ENCODE assay signal across 8 cellular contexts in genomic region chr1:9174762-9175161, GRCh38.
"Had no signal": no experiment of that assay in that cellular context is flagged by ENCODE, and none has a peak within 500 bp of the region (broad histone marks: within the 10 kb centered on the region; RNA-seq: fewer than 3 reads in every experiment).

No MANE protein-coding gene starts in this region.

- H3K9me3 Mint-ChIP-seq: IgD-negative memory B cell had no signal

- H3K9ac ChIP-seq: GM23248 had no signal

- H3K4me3 Mint-ChIP-seq: IgD-negative memory B cell had no signal

- H2AFZ ChIP-seq: GM23248 had no signal

- H3K36me3 ChIP-seq: HAP-1 had no signal

- ATAC-seq: HCT116 had no signal

- DNase-seq: GM23248, GOT3, H7, KG1 had no signal

- H3K27ac Mint-ChIP-seq: IgD-negative memory B cell had no signal

- H3K4me3 ChIP-seq: GM23248, HAP-1 had no signal

- H3K27ac ChIP-seq: GM23248 had no signal

- FAIRE-seq: HTR-8/SVneo had no signal
